In the genomic region with DNA sequence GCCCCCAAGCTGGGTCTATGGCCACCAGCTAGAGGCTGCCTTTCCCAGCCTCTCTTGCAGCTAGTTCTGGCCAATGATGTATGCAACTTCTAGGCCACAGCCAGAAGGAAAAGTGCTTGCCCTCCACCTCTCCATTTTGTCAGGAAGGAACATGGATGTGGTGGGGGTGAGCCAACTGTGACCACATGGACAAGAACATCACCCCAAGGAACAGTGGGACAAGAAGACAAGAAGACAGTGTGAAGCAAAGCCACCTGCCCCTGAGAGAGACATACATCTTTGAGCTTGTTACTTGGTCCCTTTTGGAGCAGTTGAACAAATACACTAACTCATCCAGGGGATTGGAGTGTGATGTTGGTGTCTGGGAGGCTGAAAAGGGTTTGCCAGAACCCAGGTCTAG, we compare ENCODE assay signal across 22 cellular contexts.
"Had no signal": no experiment of that assay in that cellular context is flagged by ENCODE, and none has a peak within 500 bp of the region (broad histone marks: within the 10 kb centered on the region; RNA-seq: fewer than 3 reads in every experiment).

No MANE protein-coding gene starts in this region.

- H3K27me3 Mint-ChIP-seq: natural killer cell treated with Interleukin-12 subunit alpha and Interleukin-12 subunit beta and Interleukin-15 and Interleukin-18, amount 100 ng/mL, for 72 hours had no signal

- ATAC-seq: foreskin keratinocyte; left cardiac atrium; natural killer cell treated with Interleukin-12 subunit alpha and Interleukin-12 subunit beta and Interleukin-15 and Interleukin-18, amount 100 ng/mL, for 72 hours; psoas muscle; right lobe of liver; stimulated activated effector memory CD8-positive, alpha-beta T cell treated with anti-CD3 and anti-CD28 coated beads, Interleukin-12 subunit alpha, Interleukin-12 subunit beta, amount 100 ng/mL, for 72 hours; stimulated activated naive CD8-positive, alpha-beta T cell treated with anti-CD3 and anti-CD28 coated beads, Interleukin-15, Interleukin-2, amounts not matched to agents 100 U/mL and 50 U/mL, for 24 hours; upper lobe of right lung had no signal

- H3K36me3 Mint-ChIP-seq: natural killer cell treated with Interleukin-12 subunit alpha and Interleukin-12 subunit beta and Interleukin-15 and Interleukin-18, amount 100 ng/mL, for 72 hours had no signal

- H3K27ac Mint-ChIP-seq: natural killer cell treated with Interleukin-12 subunit alpha and Interleukin-12 subunit beta and Interleukin-15 and Interleukin-18, amount 100 ng/mL, for 72 hours; stimulated activated effector memory CD8-positive, alpha-beta T cell treated with anti-CD3 and anti-CD28 coated beads, Interleukin-12 subunit alpha, Interleukin-12 subunit beta, amount 100 ng/mL, for 72 hours had no signal

- DNase-seq: colonic mucosa; dermis blood vessel endothelial cell; erythroblast; foreskin keratinocyte; immature natural killer cell; kidney; left cardiac atrium; left ventricle myocardium inferior; mesenchymal stem cell; midbrain; occipital lobe; psoas muscle; retina; right lobe of liver; stimulated activated CD4-positive, alpha-beta T cell treated with anti-CD3 and anti-CD28 coated beads, Interleukin-4, amount 100 ng/mL, for 1 hour; stimulated activated CD8-positive, alpha-beta memory T cell treated with anti-CD3 and anti-CD28 coated beads, Interleukin-4, amount 100 ng/mL, for 48 hours; stimulated activated naive CD8-positive, alpha-beta T cell treated with anti-CD3 and anti-CD28 coated beads, Interleukin-15, Interleukin-2, amounts not matched to agents 100 U/mL and 50 U/mL, for 24 hours; tibial artery; upper lobe of right lung had no signal

- H3K4me3 Mint-ChIP-seq: immature natural killer cell; natural killer cell treated with Interleukin-12 subunit alpha and Interleukin-12 subunit beta and Interleukin-15 and Interleukin-18, amount 100 ng/mL, for 72 hours; stimulated activated effector memory CD8-positive, alpha-beta T cell treated with anti-CD3 and anti-CD28 coated beads, Interleukin-12 subunit alpha, Interleukin-12 subunit beta, amount 100 ng/mL, for 72 hours had no signal

- H3K27ac ChIP-seq: colonic mucosa, foreskin keratinocyte, left ventricle myocardium inferior, psoas muscle, right lobe of liver, tibial artery, upper lobe of right lung had no signal

- H3K4me1 Mint-ChIP-seq: immature natural killer cell had no signal

- FAIRE-seq: endothelial cell of umbilical vein, kidney had no signal

- H3K9me3 Mint-ChIP-seq: immature natural killer cell; natural killer cell treated with Interleukin-12 subunit alpha and Interleukin-12 subunit beta and Interleukin-15 and Interleukin-18, amount 100 ng/mL, for 72 hours; stimulated activated effector memory CD8-positive, alpha-beta T cell treated with anti-CD3 and anti-CD28 coated beads, Interleukin-12 subunit alpha, Interleukin-12 subunit beta, amount 100 ng/mL, for 72 hours had no signal
